ENCODE assay signal across 1 cellular context in genomic region chr14:22613736-22614239, GRCh38.
TF ChIP-seq lines count a peak whose summit lies in the region.

No MANE protein-coding gene starts in this region.

TF ChIP-seq in H1, 55 proteins besides CTCF, POLR2A, EP300 and RAD21:
- TF ChIP-seq SRF (IDR thresholded peaks at IDR 0.05; ENCODE audit: low read depth, low read length) = no peak
- no peak for TF ChIP-seq SIX5 (IDR thresholded peaks at IDR 0.05; ENCODE audit: low read depth, low read length)
- TF ChIP-seq HDAC2 (IDR thresholded peaks at IDR 0.05; ENCODE audit: borderline replicate concordance in 1 of 2, low read depth in 2 of 2, low read length in 2 of 2) = no peak
- TF ChIP-seq JUN (IDR thresholded peaks at IDR 0.05; ENCODE audit: low read depth, low read length) = no peak
- TF ChIP-seq SIRT6 (IDR thresholded peaks at IDR 0.05; ENCODE audit: low read length) = no peak
- no peak for TF ChIP-seq POU5F1 (IDR thresholded peaks at IDR 0.05; ENCODE audit: low read depth, low read length)
- TF ChIP-seq USF2 (IDR thresholded peaks at IDR 0.05; ENCODE audit: low read length) = no peak
